Comparison of ENCODE assay signal across 1 cellular context in the genomic region with DNA sequence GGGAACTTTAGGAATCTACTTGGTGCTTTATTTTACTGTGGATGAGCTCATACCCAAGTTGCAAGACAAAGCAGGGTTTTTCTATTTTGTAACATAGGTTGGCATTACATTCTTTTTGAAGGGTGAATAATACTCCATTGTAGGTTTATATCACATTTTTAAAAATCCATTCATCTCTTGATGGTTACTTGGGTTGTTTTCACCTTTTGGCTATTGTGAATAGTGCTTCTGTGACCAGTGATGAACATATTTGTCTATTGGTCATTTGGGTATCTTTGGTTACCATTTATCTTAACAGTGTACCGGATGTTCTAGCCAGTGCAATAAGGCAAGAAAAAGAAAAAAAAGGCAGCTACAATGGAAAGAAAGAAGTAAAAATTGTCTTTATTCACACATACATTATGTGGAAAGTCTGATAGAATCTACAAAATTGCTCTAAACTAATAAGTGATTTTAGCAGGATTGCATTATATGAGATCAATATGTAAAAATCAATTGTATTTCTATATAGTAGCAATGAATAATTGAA.
TF ChIP-seq lines count a peak whose summit lies in the region.

No MANE protein-coding gene starts in this region.

TF ChIP-seq in HEK293, 187 proteins besides CTCF, POLR2A, EP300 and RAD21:
- TF ChIP-seq, protein P1, sequence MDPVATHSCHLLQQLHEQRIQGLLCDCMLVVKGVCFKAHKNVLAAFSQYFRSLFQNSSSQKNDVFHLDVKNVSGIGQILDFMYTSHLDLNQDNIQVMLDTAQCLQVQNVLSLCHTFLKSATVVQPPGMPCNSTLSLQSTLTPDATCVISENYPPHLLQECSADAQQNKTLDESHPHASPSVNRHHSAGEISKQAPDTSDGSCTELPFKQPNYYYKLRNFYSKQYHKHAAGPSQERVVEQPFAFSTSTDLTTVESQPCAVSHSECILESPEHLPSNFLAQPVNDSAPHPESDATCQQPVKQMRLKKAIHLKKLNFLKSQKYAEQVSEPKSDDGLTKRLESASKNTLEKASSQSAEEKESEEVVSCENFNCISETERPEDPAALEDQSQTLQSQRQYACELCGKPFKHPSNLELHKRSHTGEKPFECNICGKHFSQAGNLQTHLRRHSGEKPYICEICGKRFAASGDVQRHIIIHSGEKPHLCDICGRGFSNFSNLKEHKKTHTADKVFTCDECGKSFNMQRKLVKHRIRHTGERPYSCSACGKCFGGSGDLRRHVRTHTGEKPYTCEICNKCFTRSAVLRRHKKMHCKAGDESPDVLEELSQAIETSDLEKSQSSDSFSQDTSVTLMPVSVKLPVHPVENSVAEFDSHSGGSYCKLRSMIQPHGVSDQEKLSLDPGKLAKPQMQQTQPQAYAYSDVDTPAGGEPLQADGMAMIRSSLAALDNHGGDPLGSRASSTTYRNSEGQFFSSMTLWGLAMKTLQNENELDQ (tag by site-specific recombination; IDR thresholded peaks at IDR 0.05; ENCODE audit: low read depth), result no peak
- TF ChIP-seq ZNF146 (tag by site-specific recombination; IDR thresholded peaks at IDR 0.05) (peak; percentile 57), ZNF664 (tag by site-specific recombination; IDR thresholded peaks at IDR 0.05) (no peak), ZBTB17 (tag by site-specific recombination; IDR thresholded peaks at IDR 0.05) (no peak), ZNF138 (tag by site-specific recombination; IDR thresholded peaks at IDR 0.05; ENCODE audit: borderline replicate concordance) (no peak), SETDB1 (IDR thresholded peaks at IDR 0.05; ENCODE audit: insufficient read length, low read length) (peak; percentile 83), ZNF433 (tag by site-specific recombination; IDR thresholded peaks at IDR 0.05; ENCODE audit: low read depth) (no peak), ZNF610 (tag by site-specific recombination; IDR thresholded peaks at IDR 0.05; ENCODE audit: borderline replicate concordance) (no peak), ZNF677 (tag by site-specific recombination; IDR thresholded peaks at IDR 0.05) (no peak), ZNF311 (tag by site-specific recombination; IDR thresholded peaks at IDR 0.05; ENCODE audit: borderline replicate concordance) (no peak), ZNF558 (tag by site-specific recombination; IDR thresholded peaks at IDR 0.05) (no peak), SCRT1 (tag by site-specific recombination; IDR thresholded peaks at IDR 0.05; ENCODE audit: borderline replicate concordance) (no peak), ZNF776 (tag by site-specific recombination; IDR thresholded peaks at IDR 0.05; ENCODE audit: borderline replicate concordance) (no peak), ZNF114 (tag by site-specific recombination; IDR thresholded peaks at IDR 0.05) (no peak), ZNF2 (tag by site-specific recombination; IDR thresholded peaks at IDR 0.05) (no peak), IKZF3 (tag by site-specific recombination; IDR thresholded peaks at IDR 0.05) (no peak), ZFP3 (tag by site-specific recombination; IDR thresholded peaks at IDR 0.05; ENCODE audit: low read depth) (no peak), ZNF155 (tag by site-specific recombination; IDR thresholded peaks at IDR 0.05) (no peak)
